ENCODE assay signal across 1 cellular context in genomic region chr10:131724891-131725735, GRCh38.
TF ChIP-seq lines count a peak whose summit lies in the region.

No MANE protein-coding gene starts in this region.

TF ChIP-seq in SK-N-SH, 30 proteins besides CTCF, POLR2A, EP300 and RAD21 (continued from another document):
- TF ChIP-seq MAX (IDR thresholded peaks at IDR 0.05; ENCODE audit: low read depth) = no peak
- TF ChIP-seq SIN3A (IDR thresholded peaks at IDR 0.05; ENCODE audit: borderline replicate concordance, low read depth, low read length) = no peak
